1 cellular context compared by ENCODE assay signal in the genomic region with DNA sequence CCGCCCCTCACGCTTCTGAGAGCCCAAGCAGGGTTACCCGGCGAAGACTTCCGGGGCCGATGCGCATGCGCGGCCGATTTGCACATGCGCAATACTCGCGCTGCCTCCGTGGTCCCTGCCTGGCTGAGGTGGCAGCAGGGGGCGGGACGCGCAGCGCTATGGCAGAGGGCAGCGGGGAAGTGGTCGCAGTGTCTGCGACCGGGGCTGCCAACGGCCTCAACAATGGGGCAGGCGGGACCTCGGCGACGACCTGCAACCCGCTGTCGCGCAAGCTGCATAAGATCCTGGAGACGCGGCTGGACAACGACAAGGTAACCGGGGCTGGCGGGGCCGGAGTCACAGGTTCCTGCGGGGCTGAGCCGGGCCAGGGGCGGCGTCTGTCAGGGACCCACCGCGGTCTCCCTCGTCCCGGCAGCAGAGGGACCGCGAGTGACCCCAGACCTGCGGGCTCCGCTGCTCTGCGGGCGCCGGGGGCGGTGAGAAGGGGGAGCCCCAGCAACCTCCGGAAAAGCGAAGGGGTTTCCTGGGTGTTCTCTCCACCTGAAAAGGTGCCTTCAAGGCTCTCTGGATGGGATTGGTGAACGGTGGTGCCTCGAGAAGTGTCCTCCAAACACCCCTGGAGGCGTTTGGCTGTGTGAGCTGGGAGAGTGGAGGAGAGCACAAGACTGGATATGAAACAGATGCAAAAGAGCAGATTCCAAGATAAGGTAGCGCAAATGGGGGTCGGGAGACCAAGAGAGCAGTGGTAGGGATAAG.
TF ChIP-seq lines count a peak whose summit lies in the region.

A gene (plus strand): TSS at position 94 of the 756 bp plus-strand sequence. CDS start 65 bp downstream, at position 159.

TF ChIP-seq in GM23338, 12 proteins besides CTCF, POLR2A, EP300 and RAD21:
- TF ChIP-seq, protein P1, sequence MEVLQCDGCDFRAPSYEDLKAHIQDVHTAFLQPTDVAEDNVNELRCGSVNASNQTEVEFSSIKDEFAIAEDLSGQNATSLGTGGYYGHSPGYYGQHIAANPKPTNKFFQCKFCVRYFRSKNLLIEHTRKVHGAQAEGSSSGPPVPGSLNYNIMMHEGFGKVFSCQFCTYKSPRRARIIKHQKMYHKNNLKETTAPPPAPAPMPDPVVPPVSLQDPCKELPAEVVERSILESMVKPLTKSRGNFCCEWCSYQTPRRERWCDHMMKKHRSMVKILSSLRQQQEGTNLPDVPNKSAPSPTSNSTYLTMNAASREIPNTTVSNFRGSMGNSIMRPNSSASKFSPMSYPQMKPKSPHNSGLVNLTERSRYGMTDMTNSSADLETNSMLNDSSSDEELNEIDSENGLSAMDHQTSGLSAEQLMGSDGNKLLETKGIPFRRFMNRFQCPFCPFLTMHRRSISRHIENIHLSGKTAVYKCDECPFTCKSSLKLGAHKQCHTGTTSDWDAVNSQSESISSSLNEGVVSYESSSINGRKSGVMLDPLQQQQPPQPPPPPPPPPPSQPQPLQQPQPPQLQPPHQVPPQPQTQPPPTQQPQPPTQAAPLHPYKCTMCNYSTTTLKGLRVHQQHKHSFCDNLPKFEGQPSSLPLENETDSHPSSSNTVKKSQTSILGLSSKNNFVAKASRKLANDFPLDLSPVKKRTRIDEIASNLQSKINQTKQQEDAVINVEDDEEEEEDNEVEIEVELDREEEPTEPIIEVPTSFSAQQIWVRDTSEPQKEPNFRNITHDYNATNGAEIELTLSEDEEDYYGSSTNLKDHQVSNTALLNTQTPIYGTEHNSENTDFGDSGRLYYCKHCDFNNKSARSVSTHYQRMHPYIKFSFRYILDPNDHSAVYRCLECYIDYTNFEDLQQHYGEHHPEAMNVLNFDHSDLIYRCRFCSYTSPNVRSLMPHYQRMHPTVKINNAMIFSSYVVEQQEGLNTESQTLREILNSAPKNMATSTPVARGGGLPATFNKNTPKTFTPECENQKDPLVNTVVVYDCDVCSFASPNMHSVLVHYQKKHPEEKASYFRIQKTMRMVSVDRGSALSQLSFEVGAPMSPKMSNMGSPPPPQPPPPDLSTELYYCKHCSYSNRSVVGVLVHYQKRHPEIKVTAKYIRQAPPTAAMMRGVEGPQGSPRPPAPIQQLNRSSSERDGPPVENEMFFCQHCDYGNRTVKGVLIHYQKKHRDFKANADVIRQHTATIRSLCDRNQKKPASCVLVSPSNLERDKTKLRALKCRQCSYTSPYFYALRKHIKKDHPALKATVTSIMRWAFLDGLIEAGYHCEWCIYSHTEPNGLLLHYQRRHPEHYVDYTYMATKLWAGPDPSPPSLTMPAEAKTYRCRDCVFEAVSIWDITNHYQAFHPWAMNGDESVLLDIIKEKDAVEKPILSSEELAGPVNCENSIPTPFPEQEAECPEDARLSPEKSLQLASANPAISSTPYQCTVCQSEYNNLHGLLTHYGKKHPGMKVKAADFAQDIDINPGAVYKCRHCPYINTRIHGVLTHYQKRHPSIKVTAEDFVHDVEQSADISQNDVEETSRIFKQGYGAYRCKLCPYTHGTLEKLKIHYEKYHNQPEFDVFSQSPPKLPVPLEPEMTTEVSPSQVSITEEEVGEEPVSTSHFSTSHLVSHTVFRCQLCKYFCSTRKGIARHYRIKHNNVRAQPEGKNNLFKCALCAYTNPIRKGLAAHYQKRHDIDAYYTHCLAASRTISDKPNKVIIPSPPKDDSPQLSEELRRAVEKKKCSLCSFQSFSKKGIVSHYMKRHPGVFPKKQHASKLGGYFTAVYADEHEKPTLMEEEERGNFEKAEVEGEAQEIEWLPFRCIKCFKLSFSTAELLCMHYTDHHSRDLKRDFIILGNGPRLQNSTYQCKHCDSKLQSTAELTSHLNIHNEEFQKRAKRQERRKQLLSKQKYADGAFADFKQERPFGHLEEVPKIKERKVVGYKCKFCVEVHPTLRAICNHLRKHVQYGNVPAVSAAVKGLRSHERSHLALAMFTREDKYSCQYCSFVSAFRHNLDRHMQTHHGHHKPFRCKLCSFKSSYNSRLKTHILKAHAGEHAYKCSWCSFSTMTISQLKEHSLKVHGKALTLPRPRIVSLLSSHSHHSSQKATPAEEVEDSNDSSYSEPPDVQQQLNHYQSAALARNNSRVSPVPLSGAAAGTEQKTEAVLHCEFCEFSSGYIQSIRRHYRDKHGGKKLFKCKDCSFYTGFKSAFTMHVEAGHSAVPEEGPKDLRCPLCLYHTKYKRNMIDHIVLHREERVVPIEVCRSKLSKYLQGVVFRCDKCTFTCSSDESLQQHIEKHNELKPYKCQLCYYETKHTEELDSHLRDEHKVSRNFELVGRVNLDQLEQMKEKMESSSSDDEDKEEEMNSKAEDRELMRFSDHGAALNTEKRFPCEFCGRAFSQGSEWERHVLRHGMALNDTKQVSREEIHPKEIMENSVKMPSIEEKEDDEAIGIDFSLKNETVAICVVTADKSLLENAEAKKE (CRISPR knock-in tag; IDR thresholded peaks at IDR 0.05): no peak
- TF ChIP-seq CREB1 (CRISPR knock-in tag; IDR thresholded peaks at IDR 0.05; ENCODE audit: low read depth): no peak
- TF ChIP-seq ZNF114 (CRISPR knock-in tag; IDR thresholded peaks at IDR 0.05): no peak
- peak; percentile 93 for TF ChIP-seq POLR2AphosphoS5 (IDR thresholded peaks at IDR 0.05; ENCODE audit: low read depth)
- TF ChIP-seq EZH2 (IDR thresholded peaks at IDR 0.05; ENCODE audit: low read depth, unreplicated experiment): no peak
- TF ChIP-seq, protein P2, sequence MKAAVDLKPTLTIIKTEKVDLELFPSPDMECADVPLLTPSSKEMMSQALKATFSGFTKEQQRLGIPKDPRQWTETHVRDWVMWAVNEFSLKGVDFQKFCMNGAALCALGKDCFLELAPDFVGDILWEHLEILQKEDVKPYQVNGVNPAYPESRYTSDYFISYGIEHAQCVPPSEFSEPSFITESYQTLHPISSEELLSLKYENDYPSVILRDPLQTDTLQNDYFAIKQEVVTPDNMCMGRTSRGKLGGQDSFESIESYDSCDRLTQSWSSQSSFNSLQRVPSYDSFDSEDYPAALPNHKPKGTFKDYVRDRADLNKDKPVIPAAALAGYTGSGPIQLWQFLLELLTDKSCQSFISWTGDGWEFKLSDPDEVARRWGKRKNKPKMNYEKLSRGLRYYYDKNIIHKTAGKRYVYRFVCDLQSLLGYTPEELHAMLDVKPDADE (IDR thresholded peaks at IDR 0.05): 0 out of 2 replicates have a peak, but pooled peaks have one; percentile 36
- TF ChIP-seq ZNF331 (CRISPR knock-in tag; IDR thresholded peaks at IDR 0.05; ENCODE audit: low read depth): no peak
- TF ChIP-seq, protein P3, sequence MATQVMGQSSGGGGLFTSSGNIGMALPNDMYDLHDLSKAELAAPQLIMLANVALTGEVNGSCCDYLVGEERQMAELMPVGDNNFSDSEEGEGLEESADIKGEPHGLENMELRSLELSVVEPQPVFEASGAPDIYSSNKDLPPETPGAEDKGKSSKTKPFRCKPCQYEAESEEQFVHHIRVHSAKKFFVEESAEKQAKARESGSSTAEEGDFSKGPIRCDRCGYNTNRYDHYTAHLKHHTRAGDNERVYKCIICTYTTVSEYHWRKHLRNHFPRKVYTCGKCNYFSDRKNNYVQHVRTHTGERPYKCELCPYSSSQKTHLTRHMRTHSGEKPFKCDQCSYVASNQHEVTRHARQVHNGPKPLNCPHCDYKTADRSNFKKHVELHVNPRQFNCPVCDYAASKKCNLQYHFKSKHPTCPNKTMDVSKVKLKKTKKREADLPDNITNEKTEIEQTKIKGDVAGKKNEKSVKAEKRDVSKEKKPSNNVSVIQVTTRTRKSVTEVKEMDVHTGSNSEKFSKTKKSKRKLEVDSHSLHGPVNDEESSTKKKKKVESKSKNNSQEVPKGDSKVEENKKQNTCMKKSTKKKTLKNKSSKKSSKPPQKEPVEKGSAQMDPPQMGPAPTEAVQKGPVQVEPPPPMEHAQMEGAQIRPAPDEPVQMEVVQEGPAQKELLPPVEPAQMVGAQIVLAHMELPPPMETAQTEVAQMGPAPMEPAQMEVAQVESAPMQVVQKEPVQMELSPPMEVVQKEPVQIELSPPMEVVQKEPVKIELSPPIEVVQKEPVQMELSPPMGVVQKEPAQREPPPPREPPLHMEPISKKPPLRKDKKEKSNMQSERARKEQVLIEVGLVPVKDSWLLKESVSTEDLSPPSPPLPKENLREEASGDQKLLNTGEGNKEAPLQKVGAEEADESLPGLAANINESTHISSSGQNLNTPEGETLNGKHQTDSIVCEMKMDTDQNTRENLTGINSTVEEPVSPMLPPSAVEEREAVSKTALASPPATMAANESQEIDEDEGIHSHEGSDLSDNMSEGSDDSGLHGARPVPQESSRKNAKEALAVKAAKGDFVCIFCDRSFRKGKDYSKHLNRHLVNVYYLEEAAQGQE (IDR thresholded peaks at IDR 0.05; ENCODE audit: unreplicated experiment): peak; percentile 32
- no peak for TF ChIP-seq NANOG (IDR thresholded peaks at IDR 0.05; ENCODE audit: borderline replicate concordance)
- TF ChIP-seq EZH2phosphoT487 (IDR thresholded peaks at IDR 0.05; ENCODE audit: unreplicated experiment): no peak
- no peak for TF ChIP-seq JUNB (IDR thresholded peaks at IDR 0.05; ENCODE audit: unreplicated experiment)
